1 cellular context compared by ENCODE assay signal in the genomic region with DNA sequence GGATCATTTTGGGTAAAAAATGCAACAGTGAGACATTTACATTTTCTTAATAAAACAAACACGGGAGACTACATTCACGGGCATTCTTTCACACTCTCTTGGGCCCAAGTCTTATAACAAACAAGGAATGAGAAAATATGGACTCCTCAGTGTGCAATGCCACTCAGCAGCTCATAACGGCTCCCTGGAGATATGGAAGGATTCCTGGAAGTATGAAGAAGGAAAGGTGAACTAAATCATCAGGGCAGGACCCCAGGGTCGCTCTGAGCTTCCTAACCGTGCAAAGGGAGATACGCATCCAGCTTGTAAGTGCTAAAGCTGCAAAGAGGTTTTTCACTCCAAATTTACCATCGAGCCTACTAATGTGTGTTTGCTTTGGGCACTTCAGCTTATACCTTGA.
A peak's percentile ranks its signal among the peaks of the same experiment; 100 is the strongest.
TF ChIP-seq lines count a peak whose summit lies in the region.

No MANE protein-coding gene starts in this region.

TF ChIP-seq in K562, 482 proteins besides CTCF, POLR2A, EP300 and RAD21 (continued from another document):
- TF ChIP-seq, protein P1, sequence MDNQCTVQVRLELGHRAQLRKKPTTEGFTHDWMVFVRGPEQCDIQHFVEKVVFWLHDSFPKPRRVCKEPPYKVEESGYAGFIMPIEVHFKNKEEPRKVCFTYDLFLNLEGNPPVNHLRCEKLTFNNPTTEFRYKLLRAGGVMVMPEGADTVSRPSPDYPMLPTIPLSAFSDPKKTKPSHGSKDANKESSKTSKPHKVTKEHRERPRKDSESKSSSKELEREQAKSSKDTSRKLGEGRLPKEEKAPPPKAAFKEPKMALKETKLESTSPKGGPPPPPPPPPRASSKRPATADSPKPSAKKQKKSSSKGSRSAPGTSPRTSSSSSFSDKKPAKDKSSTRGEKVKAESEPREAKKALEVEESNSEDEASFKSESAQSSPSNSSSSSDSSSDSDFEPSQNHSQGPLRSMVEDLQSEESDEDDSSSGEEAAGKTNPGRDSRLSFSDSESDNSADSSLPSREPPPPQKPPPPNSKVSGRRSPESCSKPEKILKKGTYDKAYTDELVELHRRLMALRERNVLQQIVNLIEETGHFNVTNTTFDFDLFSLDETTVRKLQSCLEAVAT (IDR thresholded peaks at IDR 0.05): no peak
- TF ChIP-seq ZEB2 (IDR thresholded peaks at IDR 0.05): 0 out of 2 replicates have a peak, but pooled peaks have one; percentile 20
- TF ChIP-seq BCOR (IDR thresholded peaks at IDR 0.05): no peak
